In genomic region chr1:176512966-176513365, GRCh38 we compare ENCODE assay signal across 9 cellular contexts. TPM values are rescaled to one million over a fixed set of nuclear protein-coding genes. Genes with fewer than 3 reads are reported as not detected.
"Had no signal": no experiment of that assay in that cellular context is flagged by ENCODE, and none has a peak within 500 bp of the region (broad histone marks: within the 10 kb centered on the region; RNA-seq: fewer than 3 reads in every experiment).

No MANE protein-coding gene starts in this region.

- H3K4me3 ChIP-seq: GM12878 had no signal

- DNase-seq: GDM1, GF-D8 had no signal

- ATAC-seq: GM12878 had no signal

- FAIRE-seq: G401.6, GM12878, GM12891, GM12892, GM18507, GM19239 had no signal

RNA-seq across cellular contexts. Expression of gene PAPPA2, which starts 50.0 kb away (rescaled TPM):
- total RNA-seq: G401, GM12878 had no signal
